33 cellular contexts compared by ENCODE assay signal in genomic region chr11:105774899-105775298, GRCh38.
"Had no signal": no experiment of that assay in that cellular context is flagged by ENCODE, and none has a peak within 500 bp of the region (broad histone marks: within the 10 kb centered on the region; RNA-seq: fewer than 3 reads in every experiment).

No MANE protein-coding gene starts in this region.

- H3K27me3 Mint-ChIP-seq: activated CD4-positive, alpha-beta T cell treated with anti-CD3 and anti-CD28 coated beads, Interleukin-2, amount 10 ng/mL, durations not matched to agents 24 days and 14 days; activated CD8-positive, alpha-beta memory T cell treated with anti-CD3 and anti-CD28 coated beads, Interleukin-2, amount 10 ng/mL, durations not matched to agents 7 days and 5 days; activated naive CD4-positive, alpha-beta T cell treated with anti-CD3 and anti-CD28 coated beads, Interleukin-2, amount 50 U/mL, for 24 hours; activated naive CD8-positive, alpha-beta T cell treated with anti-CD3 and anti-CD28 coated beads, Interleukin-2, amount 50 U/mL, for 24 hours; effector memory CD8-positive, alpha-beta T cell had no signal

- H3K9me3 ChIP-seq: adrenal gland, body of pancreas, esophagus muscularis mucosa, gastroesophageal sphincter had no signal

- DNase-seq: activated CD4-positive, alpha-beta memory T cell treated with anti-CD3 and anti-CD28 coated beads for 36 hours; activated CD4-positive, alpha-beta T cell treated with anti-CD3 and anti-CD28 coated beads for 36 hours; activated CD4-positive, alpha-beta T cell treated with anti-CD3 and anti-CD28 coated beads, Interleukin-2, amount 10 ng/mL, durations not matched to agents 24 days and 14 days; activated CD4-positive, CD25-positive, alpha-beta regulatory T cell; activated CD4-positive, CD25-positive, alpha-beta regulatory T cell treated with anti-CD3 and anti-CD28 coated beads, Interleukin-2, amount 50 U/mL, for 72 hours; activated CD8-positive, alpha-beta memory T cell treated with anti-CD3 and anti-CD28 coated beads, Interleukin-2, amount 10 ng/mL, durations not matched to agents 7 days and 5 days; activated CD8-positive, alpha-beta memory T cell treated with anti-CD3 and anti-CD28 coated beads, Interleukin-2, amount 50 U/mL, for 4 hours; activated CD8-positive, alpha-beta T cell treated with anti-CD3 and anti-CD28 coated beads, Interleukin-2, amount 10 ng/mL, durations not matched to agents 7 days and 5 days; activated effector memory CD4-positive, alpha-beta T cell treated with anti-CD3 and anti-CD28 coated beads, Interleukin-2, amount 50 U/mL, for 16 hours; activated naive CD4-positive, alpha-beta T cell treated with anti-CD3 and anti-CD28 coated beads for 36 hours; activated naive CD8-positive, alpha-beta T cell treated with anti-CD3 and anti-CD28 coated beads for 36 hours; activated naive CD8-positive, alpha-beta T cell treated with anti-CD3 and anti-CD28 coated beads, Interleukin-2, amount 50 U/mL, for 24 hours; activated T-cell treated with anti-CD3 and anti-CD28 coated beads, Interleukin-2, amount 50 U/mL, for 1 hour; activated T-cell treated with anti-CD3 and anti-CD28 coated beads, Interleukin-2, amount 50 U/mL, for 48 hours; adrenal gland; amygdala; aorta; body of pancreas; caudate nucleus; cortex of kidney; dermis blood vessel endothelial cell; effector CD4-positive, alpha-beta T cell; effector memory CD8-positive, alpha-beta T cell; erythroblast; foreskin keratinocyte; T-helper 9 cell; WERI-Rb-1 had no signal

- ATAC-seq: activated CD4-positive, alpha-beta T cell treated with anti-CD3 and anti-CD28 coated beads for 36 hours; activated CD8-positive, alpha-beta memory T cell treated with anti-CD3 and anti-CD28 coated beads, Interleukin-2, amount 10 ng/mL, durations not matched to agents 7 days and 5 days; activated CD8-positive, alpha-beta T cell treated with anti-CD3 and anti-CD28 coated beads, Interleukin-2, amount 10 ng/mL, durations not matched to agents 7 days and 5 days; activated naive CD8-positive, alpha-beta T cell treated with anti-CD3 and anti-CD28 coated beads, Interleukin-2, amount 50 U/mL, for 24 hours; body of pancreas; effector memory CD8-positive, alpha-beta T cell; foreskin keratinocyte; gastroesophageal sphincter had no signal

- H3K4me3 ChIP-seq: adrenal gland, body of pancreas, esophagus muscularis mucosa, gastroesophageal sphincter had no signal

- H3K36me3 Mint-ChIP-seq: activated CD4-positive, alpha-beta memory T cell treated with anti-CD3 and anti-CD28 coated beads for 36 hours; activated CD8-positive, alpha-beta memory T cell treated with anti-CD3 and anti-CD28 coated beads, Interleukin-2, amount 10 ng/mL, durations not matched to agents 7 days and 5 days; activated naive CD4-positive, alpha-beta T cell treated with anti-CD3 and anti-CD28 coated beads, Interleukin-2, amount 50 U/mL, for 24 hours; activated naive CD8-positive, alpha-beta T cell treated with anti-CD3 and anti-CD28 coated beads for 36 hours had no signal

- H3K36me3 ChIP-seq: adrenal gland, esophagus muscularis mucosa, gastroesophageal sphincter, WERI-Rb-1 had no signal

- H3K4me3 Mint-ChIP-seq: activated CD4-positive, alpha-beta memory T cell treated with anti-CD3 and anti-CD28 coated beads for 36 hours; activated CD4-positive, alpha-beta T cell treated with anti-CD3 and anti-CD28 coated beads for 36 hours; activated CD4-positive, alpha-beta T cell treated with anti-CD3 and anti-CD28 coated beads, Interleukin-2, amount 10 ng/mL, durations not matched to agents 24 days and 14 days; activated CD8-positive, alpha-beta memory T cell treated with anti-CD3 and anti-CD28 coated beads, Interleukin-2, amount 10 ng/mL, durations not matched to agents 7 days and 5 days; activated CD8-positive, alpha-beta T cell treated with anti-CD3 and anti-CD28 coated beads, Interleukin-2, amount 10 ng/mL, durations not matched to agents 7 days and 5 days; activated naive CD4-positive, alpha-beta T cell treated with anti-CD3 and anti-CD28 coated beads for 36 hours; activated naive CD4-positive, alpha-beta T cell treated with anti-CD3 and anti-CD28 coated beads, Interleukin-2, amount 50 U/mL, for 24 hours; activated naive CD8-positive, alpha-beta T cell treated with anti-CD3 and anti-CD28 coated beads for 36 hours; activated naive CD8-positive, alpha-beta T cell treated with anti-CD3 and anti-CD28 coated beads, Interleukin-2, amount 50 U/mL, for 24 hours; activated T-helper 1 cell treated with anti-CD3 and anti-CD28 coated beads, Interleukin-12 subunit alpha, Interleukin-12 subunit beta, Interleukin-2, Interleukin-4 antibody, amounts not matched to agents 30 ng/mL and 10 ng/mL and 1 ng/mL, durations not matched to agents 14 hours and 24 hours and 36 hours; effector memory CD8-positive, alpha-beta T cell; T-helper 1 cell treated with Interleukin-12 subunit alpha and Interleukin-12 subunit beta and Interleukin-4 antibody, amounts not matched to agents 30 μg/mL and 1 μg/mL, for 36 hours had no signal

- H3K27me3 ChIP-seq: adrenal gland, body of pancreas, esophagus muscularis mucosa, foreskin keratinocyte, gastroesophageal sphincter had no signal

- H3K9me3 Mint-ChIP-seq: activated CD4-positive, alpha-beta memory T cell treated with anti-CD3 and anti-CD28 coated beads for 36 hours; activated CD4-positive, alpha-beta T cell treated with anti-CD3 and anti-CD28 coated beads, Interleukin-2, amount 10 ng/mL, durations not matched to agents 24 days and 14 days; activated naive CD4-positive, alpha-beta T cell treated with anti-CD3 and anti-CD28 coated beads for 36 hours; activated naive CD4-positive, alpha-beta T cell treated with anti-CD3 and anti-CD28 coated beads, Interleukin-2, amount 50 U/mL, for 24 hours; activated naive CD8-positive, alpha-beta T cell treated with anti-CD3 and anti-CD28 coated beads, Interleukin-2, amount 50 U/mL, for 24 hours; activated T-helper 1 cell treated with anti-CD3 and anti-CD28 coated beads, Interleukin-12 subunit alpha, Interleukin-12 subunit beta, Interleukin-2, Interleukin-4 antibody, amounts not matched to agents 30 ng/mL and 10 ng/mL and 1 ng/mL, durations not matched to agents 14 hours and 24 hours and 36 hours; activated T-helper 2 cell treated with anti-CD3 and anti-CD28 coated beads, Interferon-gamma antibody, Interleukin-2, Interleukin-4, amounts not matched to agents 10 μg/mL and 5 μg/mL and 100 μg/mL, durations not matched to agents 14 hours and 24 hours and 36 hours; T-helper 1 cell treated with Interleukin-12 subunit alpha and Interleukin-12 subunit beta and Interleukin-4 antibody, amounts not matched to agents 30 μg/mL and 1 μg/mL, for 36 hours had no signal

- H3K4me1 ChIP-seq: adrenal gland, body of pancreas, esophagus muscularis mucosa, foreskin keratinocyte, gastroesophageal sphincter had no signal

- H3K27ac Mint-ChIP-seq: activated CD4-positive, alpha-beta memory T cell treated with anti-CD3 and anti-CD28 coated beads for 36 hours; activated CD4-positive, alpha-beta T cell treated with anti-CD3 and anti-CD28 coated beads for 36 hours; activated CD4-positive, alpha-beta T cell treated with anti-CD3 and anti-CD28 coated beads, Interleukin-2, amount 10 ng/mL, durations not matched to agents 24 days and 14 days; activated CD8-positive, alpha-beta memory T cell treated with anti-CD3 and anti-CD28 coated beads, Interleukin-2, amount 10 ng/mL, durations not matched to agents 7 days and 5 days; activated CD8-positive, alpha-beta T cell treated with anti-CD3 and anti-CD28 coated beads, Interleukin-2, amount 10 ng/mL, durations not matched to agents 7 days and 5 days; activated naive CD4-positive, alpha-beta T cell treated with anti-CD3 and anti-CD28 coated beads for 36 hours; activated naive CD4-positive, alpha-beta T cell treated with anti-CD3 and anti-CD28 coated beads, Interleukin-2, amount 50 U/mL, for 24 hours; activated naive CD8-positive, alpha-beta T cell treated with anti-CD3 and anti-CD28 coated beads for 36 hours; activated naive CD8-positive, alpha-beta T cell treated with anti-CD3 and anti-CD28 coated beads, Interleukin-2, amount 50 U/mL, for 24 hours; activated T-helper 1 cell treated with anti-CD3 and anti-CD28 coated beads, Interleukin-12 subunit alpha, Interleukin-12 subunit beta, Interleukin-2, Interleukin-4 antibody, amounts not matched to agents 30 ng/mL and 10 ng/mL and 1 ng/mL, durations not matched to agents 14 hours and 24 hours and 36 hours; activated T-helper 2 cell treated with anti-CD3 and anti-CD28 coated beads, Interferon-gamma antibody, Interleukin-2, Interleukin-4, amounts not matched to agents 10 μg/mL and 5 μg/mL and 100 μg/mL, durations not matched to agents 14 hours and 24 hours and 36 hours; effector memory CD8-positive, alpha-beta T cell; T-helper 1 cell treated with Interleukin-12 subunit alpha and Interleukin-12 subunit beta and Interleukin-4 antibody, amounts not matched to agents 30 μg/mL and 1 μg/mL, for 36 hours had no signal

- H3K4me1 Mint-ChIP-seq: activated CD4-positive, alpha-beta T cell treated with anti-CD3 and anti-CD28 coated beads for 36 hours; activated CD4-positive, alpha-beta T cell treated with anti-CD3 and anti-CD28 coated beads, Interleukin-2, amount 10 ng/mL, durations not matched to agents 24 days and 14 days; activated CD8-positive, alpha-beta memory T cell treated with anti-CD3 and anti-CD28 coated beads, Interleukin-2, amount 10 ng/mL, durations not matched to agents 7 days and 5 days; activated naive CD4-positive, alpha-beta T cell treated with anti-CD3 and anti-CD28 coated beads, Interleukin-2, amount 50 U/mL, for 24 hours; activated naive CD8-positive, alpha-beta T cell treated with anti-CD3 and anti-CD28 coated beads for 36 hours; activated naive CD8-positive, alpha-beta T cell treated with anti-CD3 and anti-CD28 coated beads, Interleukin-2, amount 50 U/mL, for 24 hours had no signal

- H3K27ac ChIP-seq: adrenal gland, body of pancreas, esophagus muscularis mucosa, foreskin keratinocyte, gastroesophageal sphincter, WERI-Rb-1 had no signal
